Comparison of ENCODE assay signal across 37 cellular contexts in the genomic region with DNA sequence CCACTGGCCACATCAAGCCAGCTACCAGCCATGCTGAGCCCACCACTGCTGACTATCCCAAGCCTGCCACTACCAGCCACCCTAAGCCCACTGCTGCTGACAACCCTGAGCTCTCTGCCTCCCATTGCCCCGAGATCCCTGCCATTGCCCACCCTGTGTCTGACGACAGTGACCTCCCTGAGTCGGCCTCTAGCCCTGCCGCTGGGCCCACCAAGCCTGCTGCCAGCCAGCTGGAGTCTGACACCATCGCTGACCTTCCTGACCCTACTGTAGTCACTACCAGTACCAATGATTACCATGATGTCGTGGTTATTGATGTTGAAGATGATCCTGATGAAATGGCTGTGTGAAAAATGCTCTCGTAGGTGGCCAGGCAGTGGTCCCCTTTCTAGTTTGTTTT. TPM values are rescaled to one million over a fixed set of nuclear protein-coding genes. Genes with fewer than 3 reads are reported as not detected.
"Had no signal": no experiment of that assay in that cellular context is flagged by ENCODE, and none has a peak within 500 bp of the region (broad histone marks: within the 10 kb centered on the region; RNA-seq: fewer than 3 reads in every experiment).

No MANE protein-coding gene starts in this region.

- H3K27ac ChIP-seq: ascending aorta, body of pancreas, brain microvascular endothelial cell, breast epithelium, VCaP had no signal

- H3K27ac Mint-ChIP-seq: activated B cell treated with CpG ODN at 0.5 μM for 24 hours; activated CD4-positive, alpha-beta memory T cell treated with anti-CD3 and anti-CD28 coated beads, Interleukin-2, amount 10 ng/mL, durations not matched to agents 7 days and 5 days; activated CD4-positive, alpha-beta T cell treated with anti-CD3 and anti-CD28 coated beads, Interleukin-2, amount 10 ng/mL, durations not matched to agents 7 days and 5 days; activated CD8-positive, alpha-beta memory T cell treated with anti-CD3 and anti-CD28 coated beads, Interleukin-2, amount 10 ng/mL, durations not matched to agents 7 days and 5 days; activated CD8-positive, alpha-beta T cell treated with anti-CD3 and anti-CD28 coated beads, Interleukin-2, amount 10 ng/mL, durations not matched to agents 7 days and 5 days; activated naive CD4-positive, alpha-beta T cell treated with anti-CD3 and anti-CD28 coated beads, Interleukin-2, amount 10 ng/mL, durations not matched to agents 7 days and 5 days; activated naive CD4-positive, alpha-beta T cell treated with anti-CD3 and anti-CD28 coated beads, Interleukin-2, amount 50 U/mL, for 24 hours; activated naive CD8-positive, alpha-beta T cell; activated naive CD8-positive, alpha-beta T cell treated with anti-CD3 and anti-CD28 coated beads, Interleukin-2, amount 10 ng/mL, durations not matched to agents 7 days and 5 days; activated naive CD8-positive, alpha-beta T cell treated with anti-CD3 and anti-CD28 coated beads, Interleukin-2, amount 50 U/mL, for 24 hours; activated T-cell treated with anti-CD3 and anti-CD28 coated beads, Interleukin-2, amount 50 U/mL, for 24 hours; activated T-helper 2 cell treated with anti-CD3 and anti-CD28 coated beads, Interferon-gamma antibody, Interleukin-2, Interleukin-4, amounts not matched to agents 10 μg/mL and 5 μg/mL and 100 μg/mL, durations not matched to agents 14 hours and 24 hours and 36 hours; T-helper 1 cell treated with Interleukin-12 subunit alpha and Interleukin-12 subunit beta and Interleukin-4 antibody, amounts not matched to agents 30 μg/mL and 1 μg/mL, for 36 hours; T-helper 2 cell treated with Interferon-gamma antibody and Interleukin-4, amounts not matched to agents 5 μg/mL and 100 μg/mL, for 36 hours had no signal

- H3K4me1 ChIP-seq: ascending aorta, body of pancreas, breast epithelium had no signal

- H3K9me3 ChIP-seq: body of pancreas had no signal

- DNase-seq: activated B cell treated with CpG ODN at 0.5 μM for 24 hours; activated CD4-positive, alpha-beta memory T cell treated with anti-CD3 and anti-CD28 coated beads, Interleukin-2, amount 10 ng/mL, durations not matched to agents 7 days and 5 days; activated CD4-positive, alpha-beta T cell treated with anti-CD3 and anti-CD28 coated beads for 48 hours; activated CD4-positive, alpha-beta T cell treated with anti-CD3 and anti-CD28 coated beads, Interleukin-2, amount 10 ng/mL, durations not matched to agents 7 days and 5 days; activated CD4-positive, alpha-beta T cell treated with anti-CD3 and anti-CD28 coated beads, Interleukin-2, amount 50 U/mL, for 48 hours; activated CD4-positive, CD25-positive, alpha-beta regulatory T cell treated with anti-CD3 and anti-CD28 coated beads, Interleukin-2, amount 50 U/mL, for 72 hours; activated CD8-positive, alpha-beta memory T cell treated with anti-CD3 and anti-CD28 coated beads for 24 hours; activated CD8-positive, alpha-beta memory T cell treated with anti-CD3 and anti-CD28 coated beads, Interleukin-2, amount 10 ng/mL, durations not matched to agents 7 days and 5 days; activated CD8-positive, alpha-beta memory T cell treated with anti-CD3 and anti-CD28 coated beads, Interleukin-2, amount 50 U/mL, for 48 hours; activated CD8-positive, alpha-beta T cell treated with anti-CD3 and anti-CD28 coated beads, Interleukin-2, amount 10 ng/mL, durations not matched to agents 7 days and 5 days; activated effector memory CD4-positive, alpha-beta T cell treated with Interleukin-2 at 50 U/mL for 16 hours; activated gamma-delta T cell; activated naive CD4-positive, alpha-beta T cell treated with anti-CD3 and anti-CD28 coated beads, Interleukin-2, amount 10 ng/mL, durations not matched to agents 7 days and 5 days; activated naive CD4-positive, alpha-beta T cell treated with Interleukin-2 at 50 U/mL for 16 hours; activated naive CD8-positive, alpha-beta T cell treated with anti-CD3 and anti-CD28 coated beads, Interleukin-2, amount 10 ng/mL, durations not matched to agents 7 days and 5 days; activated naive CD8-positive, alpha-beta T cell treated with anti-CD3 and anti-CD28 coated beads, Interleukin-2, amount 50 U/mL, for 24 hours; activated T-cell treated with anti-CD3 and anti-CD28 coated beads, Interleukin-2, amount 50 U/mL, for 24 hours; activated T-cell treated with anti-CD3 and anti-CD28 coated beads, Interleukin-2, amount 50 U/mL, for 48 hours; amygdala; anterior cingulate cortex; body of pancreas; brain microvascular endothelial cell; central memory CD4-positive, alpha-beta T cell; T-helper 1 cell; T-helper 2 cell; T-helper 9 cell had no signal

- H3K36me3 ChIP-seq: ascending aorta, brain microvascular endothelial cell, breast epithelium had no signal

- H3K9me3 Mint-ChIP-seq: activated B cell treated with CpG ODN at 0.5 μM for 24 hours; activated CD4-positive, alpha-beta memory T cell treated with anti-CD3 and anti-CD28 coated beads, Interleukin-2, amount 10 ng/mL, durations not matched to agents 7 days and 5 days; activated CD4-positive, alpha-beta T cell treated with anti-CD3 and anti-CD28 coated beads, Interleukin-2, amount 10 ng/mL, durations not matched to agents 7 days and 5 days; activated naive CD4-positive, alpha-beta T cell treated with anti-CD3 and anti-CD28 coated beads, Interleukin-2, amount 10 ng/mL, durations not matched to agents 7 days and 5 days; activated naive CD4-positive, alpha-beta T cell treated with anti-CD3 and anti-CD28 coated beads, Interleukin-2, amount 50 U/mL, for 24 hours; activated naive CD8-positive, alpha-beta T cell treated with anti-CD3 and anti-CD28 coated beads, Interleukin-2, amount 10 ng/mL, durations not matched to agents 7 days and 5 days; activated naive CD8-positive, alpha-beta T cell treated with anti-CD3 and anti-CD28 coated beads, Interleukin-2, amount 50 U/mL, for 24 hours; activated T-cell treated with anti-CD3 and anti-CD28 coated beads, Interleukin-2, amount 50 U/mL, for 24 hours; activated T-helper 2 cell treated with anti-CD3 and anti-CD28 coated beads, Interferon-gamma antibody, Interleukin-2, Interleukin-4, amounts not matched to agents 10 μg/mL and 5 μg/mL and 100 μg/mL, durations not matched to agents 14 hours and 24 hours and 36 hours; T-helper 1 cell treated with Interleukin-12 subunit alpha and Interleukin-12 subunit beta and Interleukin-4 antibody, amounts not matched to agents 30 μg/mL and 1 μg/mL, for 36 hours; T-helper 2 cell treated with Interferon-gamma antibody and Interleukin-4, amounts not matched to agents 5 μg/mL and 100 μg/mL, for 36 hours had no signal

- H3K36me3 Mint-ChIP-seq: activated CD8-positive, alpha-beta memory T cell treated with anti-CD3 and anti-CD28 coated beads, Interleukin-2, amount 10 ng/mL, durations not matched to agents 7 days and 5 days; activated naive CD4-positive, alpha-beta T cell treated with anti-CD3 and anti-CD28 coated beads, Interleukin-2, amount 10 ng/mL, durations not matched to agents 7 days and 5 days; activated naive CD4-positive, alpha-beta T cell treated with anti-CD3 and anti-CD28 coated beads, Interleukin-2, amount 50 U/mL, for 24 hours; activated naive CD8-positive, alpha-beta T cell; activated naive CD8-positive, alpha-beta T cell treated with anti-CD3 and anti-CD28 coated beads, Interleukin-2, amount 10 ng/mL, durations not matched to agents 7 days and 5 days had no signal

- FAIRE-seq: TTC549 had no signal

- H3K4me3 Mint-ChIP-seq: activated B cell treated with CpG ODN at 0.5 μM for 24 hours; activated CD4-positive, alpha-beta memory T cell treated with anti-CD3 and anti-CD28 coated beads, Interleukin-2, amount 10 ng/mL, durations not matched to agents 7 days and 5 days; activated CD4-positive, alpha-beta T cell treated with anti-CD3 and anti-CD28 coated beads, Interleukin-2, amount 10 ng/mL, durations not matched to agents 7 days and 5 days; activated CD8-positive, alpha-beta memory T cell treated with anti-CD3 and anti-CD28 coated beads, Interleukin-2, amount 10 ng/mL, durations not matched to agents 7 days and 5 days; activated CD8-positive, alpha-beta T cell treated with anti-CD3 and anti-CD28 coated beads, Interleukin-2, amount 10 ng/mL, durations not matched to agents 7 days and 5 days; activated naive CD4-positive, alpha-beta T cell treated with anti-CD3 and anti-CD28 coated beads, Interleukin-2, amount 10 ng/mL, durations not matched to agents 7 days and 5 days; activated naive CD4-positive, alpha-beta T cell treated with anti-CD3 and anti-CD28 coated beads, Interleukin-2, amount 50 U/mL, for 24 hours; activated naive CD8-positive, alpha-beta T cell; activated naive CD8-positive, alpha-beta T cell treated with anti-CD3 and anti-CD28 coated beads, Interleukin-2, amount 10 ng/mL, durations not matched to agents 7 days and 5 days; activated naive CD8-positive, alpha-beta T cell treated with anti-CD3 and anti-CD28 coated beads, Interleukin-2, amount 50 U/mL, for 24 hours; activated T-cell treated with anti-CD3 and anti-CD28 coated beads, Interleukin-2, amount 50 U/mL, for 24 hours; T-helper 1 cell treated with Interleukin-12 subunit alpha and Interleukin-12 subunit beta and Interleukin-4 antibody, amounts not matched to agents 30 μg/mL and 1 μg/mL, for 36 hours; T-helper 2 cell treated with Interferon-gamma antibody and Interleukin-4, amounts not matched to agents 5 μg/mL and 100 μg/mL, for 36 hours had no signal

- H3K27me3 ChIP-seq: ascending aorta, body of pancreas had no signal

- H3K4me3 ChIP-seq: ascending aorta, body of pancreas, breast epithelium had no signal

- H3K4me1 Mint-ChIP-seq: activated CD4-positive, alpha-beta T cell treated with anti-CD3 and anti-CD28 coated beads, Interleukin-2, amount 10 ng/mL, durations not matched to agents 7 days and 5 days had no signal

RNA-seq across cellular contexts. Expression of a gene that starts 4.7 kb away (rescaled TPM):
- total RNA-seq: activated B cell treated with CpG ODN at 0.5 μM for 24 hours; activated CD4-positive, alpha-beta memory T cell treated with anti-CD3 and anti-CD28 coated beads, Interleukin-2, amount 10 ng/mL, durations not matched to agents 7 days and 5 days; activated CD4-positive, alpha-beta T cell treated with anti-CD3 and anti-CD28 coated beads, Interleukin-2, amount 10 ng/mL, durations not matched to agents 7 days and 5 days; activated CD8-positive, alpha-beta memory T cell treated with anti-CD3 and anti-CD28 coated beads, Interleukin-2, amount 10 ng/mL, durations not matched to agents 7 days and 5 days; activated CD8-positive, alpha-beta T cell treated with anti-CD3 and anti-CD28 coated beads, Interleukin-2, amount 10 ng/mL, durations not matched to agents 7 days and 5 days; activated naive CD8-positive, alpha-beta T cell treated with anti-CD3 and anti-CD28 coated beads, Interleukin-2, amount 10 ng/mL, durations not matched to agents 7 days and 5 days; activated T-helper 2 cell treated with anti-CD3 and anti-CD28 coated beads, Interferon-gamma antibody, Interleukin-2, Interleukin-4, amounts not matched to agents 10 μg/mL and 5 μg/mL and 100 μg/mL, durations not matched to agents 14 hours and 24 hours and 36 hours; ascending aorta; body of pancreas; cardiac septum; cerebellum had no signal
